1 cellular context compared by ENCODE assay signal in the genomic region with DNA sequence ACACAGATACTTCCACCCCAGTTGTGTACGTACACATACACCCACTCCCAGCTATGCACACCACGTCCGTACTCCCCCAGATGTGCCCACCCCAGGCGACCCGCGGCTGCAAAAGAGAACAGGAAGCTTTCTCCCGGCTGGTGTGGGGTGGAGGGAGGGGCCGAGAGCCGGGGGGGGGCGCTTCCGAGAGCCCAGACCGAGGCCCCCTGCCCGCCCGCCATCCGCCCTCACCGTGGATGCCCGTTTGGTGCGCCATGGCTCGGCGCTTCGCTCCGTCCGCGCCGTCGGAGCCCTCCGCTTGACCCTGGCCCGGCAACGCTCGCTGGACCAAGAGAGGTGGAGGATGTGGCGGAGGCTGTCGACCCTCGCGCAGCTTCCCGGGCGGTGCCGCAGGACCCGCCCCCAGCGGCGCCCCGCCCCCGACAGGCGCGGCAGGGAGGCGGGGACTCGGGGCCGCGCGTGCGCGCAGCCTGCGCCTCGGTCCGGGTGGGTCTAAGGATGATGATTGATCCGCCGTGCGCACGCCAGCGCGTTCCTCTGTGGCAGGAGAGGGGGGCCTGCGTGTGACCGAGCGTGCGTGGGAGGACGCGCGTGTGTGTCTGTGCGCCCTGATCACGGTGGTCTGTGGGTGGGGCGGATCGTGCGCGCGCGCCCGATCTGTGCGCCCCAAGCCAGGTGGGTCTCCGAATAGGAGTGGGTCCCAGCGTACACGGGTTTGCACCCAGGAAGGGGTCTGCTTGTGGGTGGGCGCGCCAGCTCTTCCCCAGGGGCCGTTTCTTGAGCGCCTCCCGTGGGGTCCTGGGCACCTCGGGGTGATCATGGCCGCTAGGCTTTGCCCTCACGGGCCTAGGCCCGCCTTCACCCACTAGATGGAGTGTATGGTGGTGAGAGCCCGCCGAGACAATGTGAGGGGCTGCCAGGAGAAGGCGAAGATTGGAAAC.
TF ChIP-seq lines count a peak whose summit lies in the region.

TWF2 (minus strand) TSS at position 398 of the 941 bp plus-strand sequence; CDS start at position 256, 142 bp downstream.

TF ChIP-seq in K562, 482 proteins besides CTCF, POLR2A, EP300 and RAD21 (continued from another document and continues in another):
- TF ChIP-seq, protein P1, sequence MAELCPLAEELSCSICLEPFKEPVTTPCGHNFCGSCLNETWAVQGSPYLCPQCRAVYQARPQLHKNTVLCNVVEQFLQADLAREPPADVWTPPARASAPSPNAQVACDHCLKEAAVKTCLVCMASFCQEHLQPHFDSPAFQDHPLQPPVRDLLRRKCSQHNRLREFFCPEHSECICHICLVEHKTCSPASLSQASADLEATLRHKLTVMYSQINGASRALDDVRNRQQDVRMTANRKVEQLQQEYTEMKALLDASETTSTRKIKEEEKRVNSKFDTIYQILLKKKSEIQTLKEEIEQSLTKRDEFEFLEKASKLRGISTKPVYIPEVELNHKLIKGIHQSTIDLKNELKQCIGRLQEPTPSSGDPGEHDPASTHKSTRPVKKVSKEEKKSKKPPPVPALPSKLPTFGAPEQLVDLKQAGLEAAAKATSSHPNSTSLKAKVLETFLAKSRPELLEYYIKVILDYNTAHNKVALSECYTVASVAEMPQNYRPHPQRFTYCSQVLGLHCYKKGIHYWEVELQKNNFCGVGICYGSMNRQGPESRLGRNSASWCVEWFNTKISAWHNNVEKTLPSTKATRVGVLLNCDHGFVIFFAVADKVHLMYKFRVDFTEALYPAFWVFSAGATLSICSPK (IDR thresholded peaks at IDR 0.05; ENCODE audit: borderline replicate concordance): no peak
- TF ChIP-seq FOXK2 (conservative IDR thresholded peaks at IDR 0.05 in 1 of 2, IDR thresholded peaks at IDR 0.05 in 1 of 2; ENCODE audit: low read depth in 2 of 2): no peak
- no peak; the same call in 1 of the 2 replicates for TF ChIP-seq MGA (IDR thresholded peaks at IDR 0.05)
- TF ChIP-seq, protein P2, sequence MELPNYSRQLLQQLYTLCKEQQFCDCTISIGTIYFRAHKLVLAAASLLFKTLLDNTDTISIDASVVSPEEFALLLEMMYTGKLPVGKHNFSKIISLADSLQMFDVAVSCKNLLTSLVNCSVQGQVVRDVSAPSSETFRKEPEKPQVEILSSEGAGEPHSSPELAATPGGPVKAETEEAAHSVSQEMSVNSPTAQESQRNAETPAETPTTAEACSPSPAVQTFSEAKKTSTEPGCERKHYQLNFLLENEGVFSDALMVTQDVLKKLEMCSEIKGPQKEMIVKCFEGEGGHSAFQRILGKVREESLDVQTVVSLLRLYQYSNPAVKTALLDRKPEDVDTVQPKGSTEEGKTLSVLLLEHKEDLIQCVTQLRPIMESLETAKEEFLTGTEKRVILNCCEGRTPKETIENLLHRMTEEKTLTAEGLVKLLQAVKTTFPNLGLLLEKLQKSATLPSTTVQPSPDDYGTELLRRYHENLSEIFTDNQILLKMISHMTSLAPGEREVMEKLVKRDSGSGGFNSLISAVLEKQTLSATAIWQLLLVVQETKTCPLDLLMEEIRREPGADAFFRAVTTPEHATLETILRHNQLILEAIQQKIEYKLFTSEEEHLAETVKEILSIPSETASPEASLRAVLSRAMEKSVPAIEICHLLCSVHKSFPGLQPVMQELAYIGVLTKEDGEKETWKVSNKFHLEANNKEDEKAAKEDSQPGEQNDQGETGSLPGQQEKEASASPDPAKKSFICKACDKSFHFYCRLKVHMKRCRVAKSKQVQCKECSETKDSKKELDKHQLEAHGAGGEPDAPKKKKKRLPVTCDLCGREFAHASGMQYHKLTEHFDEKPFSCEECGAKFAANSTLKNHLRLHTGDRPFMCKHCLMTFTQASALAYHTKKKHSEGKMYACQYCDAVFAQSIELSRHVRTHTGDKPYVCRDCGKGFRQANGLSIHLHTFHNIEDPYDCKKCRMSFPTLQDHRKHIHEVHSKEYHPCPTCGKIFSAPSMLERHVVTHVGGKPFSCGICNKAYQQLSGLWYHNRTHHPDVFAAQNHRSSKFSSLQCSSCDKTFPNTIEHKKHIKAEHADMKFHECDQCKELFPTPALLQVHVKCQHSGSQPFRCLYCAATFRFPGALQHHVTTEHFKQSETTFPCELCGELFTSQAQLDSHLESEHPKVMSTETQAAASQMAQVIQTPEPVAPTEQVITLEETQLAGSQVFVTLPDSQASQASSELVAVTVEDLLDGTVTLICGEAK (IDR thresholded peaks at IDR 0.05): no peak
- TF ChIP-seq, protein P2 (CRISPR knock-in tag; IDR thresholded peaks at IDR 0.05): no peak
- TF ChIP-seq, protein P3, sequence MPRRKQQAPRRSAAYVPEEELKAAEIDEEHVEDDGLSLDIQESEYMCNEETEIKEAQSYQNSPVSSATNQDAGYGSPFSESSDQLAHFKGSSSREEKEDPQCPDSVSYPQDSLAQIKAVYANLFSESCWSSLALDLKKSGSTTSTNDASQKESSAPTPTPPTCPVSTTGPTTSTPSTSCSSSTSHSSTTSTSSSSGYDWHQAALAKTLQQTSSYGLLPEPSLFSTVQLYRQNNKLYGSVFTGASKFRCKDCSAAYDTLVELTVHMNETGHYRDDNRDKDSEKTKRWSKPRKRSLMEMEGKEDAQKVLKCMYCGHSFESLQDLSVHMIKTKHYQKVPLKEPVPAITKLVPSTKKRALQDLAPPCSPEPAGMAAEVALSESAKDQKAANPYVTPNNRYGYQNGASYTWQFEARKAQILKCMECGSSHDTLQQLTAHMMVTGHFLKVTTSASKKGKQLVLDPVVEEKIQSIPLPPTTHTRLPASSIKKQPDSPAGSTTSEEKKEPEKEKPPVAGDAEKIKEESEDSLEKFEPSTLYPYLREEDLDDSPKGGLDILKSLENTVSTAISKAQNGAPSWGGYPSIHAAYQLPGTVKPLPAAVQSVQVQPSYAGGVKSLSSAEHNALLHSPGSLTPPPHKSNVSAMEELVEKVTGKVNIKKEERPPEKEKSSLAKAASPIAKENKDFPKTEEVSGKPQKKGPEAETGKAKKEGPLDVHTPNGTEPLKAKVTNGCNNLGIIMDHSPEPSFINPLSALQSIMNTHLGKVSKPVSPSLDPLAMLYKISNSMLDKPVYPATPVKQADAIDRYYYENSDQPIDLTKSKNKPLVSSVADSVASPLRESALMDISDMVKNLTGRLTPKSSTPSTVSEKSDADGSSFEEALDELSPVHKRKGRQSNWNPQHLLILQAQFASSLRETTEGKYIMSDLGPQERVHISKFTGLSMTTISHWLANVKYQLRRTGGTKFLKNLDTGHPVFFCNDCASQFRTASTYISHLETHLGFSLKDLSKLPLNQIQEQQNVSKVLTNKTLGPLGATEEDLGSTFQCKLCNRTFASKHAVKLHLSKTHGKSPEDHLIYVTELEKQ (CRISPR knock-in tag; IDR thresholded peaks at IDR 0.05): no peak
- no peak for TF ChIP-seq RBM25 (IDR thresholded peaks at IDR 0.05; ENCODE audit: low read depth, low read length, severe bottlenecking)
- no peak for TF ChIP-seq TRIM28 (IDR thresholded peaks at IDR 0.05)
- no peak for TF ChIP-seq ZC3H11A (IDR thresholded peaks at IDR 0.05; ENCODE audit: low read depth, low read length)
- no peak for TF ChIP-seq NUFIP1 (IDR thresholded peaks at IDR 0.05; ENCODE audit: partially characterized antibody)
- no peak for TF ChIP-seq KLF16 (IDR thresholded peaks at IDR 0.05)
- TF ChIP-seq, protein P4, sequence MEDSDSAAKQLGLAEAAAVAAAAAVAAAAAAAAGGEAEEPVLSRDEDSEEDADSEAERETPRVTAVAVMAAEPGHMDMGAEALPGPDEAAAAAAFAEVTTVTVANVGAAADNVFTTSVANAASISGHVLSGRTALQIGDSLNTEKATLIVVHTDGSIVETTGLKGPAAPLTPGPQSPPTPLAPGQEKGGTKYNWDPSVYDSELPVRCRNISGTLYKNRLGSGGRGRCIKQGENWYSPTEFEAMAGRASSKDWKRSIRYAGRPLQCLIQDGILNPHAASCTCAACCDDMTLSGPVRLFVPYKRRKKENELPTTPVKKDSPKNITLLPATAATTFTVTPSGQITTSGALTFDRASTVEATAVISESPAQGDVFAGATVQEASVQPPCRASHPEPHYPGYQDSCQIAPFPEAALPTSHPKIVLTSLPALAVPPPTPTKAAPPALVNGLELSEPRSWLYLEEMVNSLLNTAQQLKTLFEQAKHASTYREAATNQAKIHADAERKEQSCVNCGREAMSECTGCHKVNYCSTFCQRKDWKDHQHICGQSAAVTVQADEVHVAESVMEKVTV (CRISPR knock-in tag; IDR thresholded peaks at IDR 0.05): no peak
- TF ChIP-seq ZNF766 (CRISPR knock-in tag; conservative IDR thresholded peaks at IDR 0.05): no peak
- TF ChIP-seq LARP7 (IDR thresholded peaks at IDR 0.05): no peak
- TF ChIP-seq NFIX (CRISPR knock-in tag; IDR thresholded peaks at IDR 0.05; ENCODE audit: low read depth): no peak
- TF ChIP-seq SNRNP70 (optimal IDR thresholded peaks at IDR 0.05; ENCODE audit: low read depth, low read length): no peak
